18 cellular contexts compared by ENCODE assay signal in genomic region chr11:19967796-19968195, GRCh38.
DNase-seq lines count a peak whose midpoint lies in the region; ATAC-seq and TF ChIP-seq lines count a peak whose summit lies in the region.
"Had no signal": no experiment of that assay in that cellular context is flagged by ENCODE, and none has a peak within 500 bp of the region (broad histone marks: within the 10 kb centered on the region; RNA-seq: fewer than 3 reads in every experiment).

No MANE protein-coding gene starts in this region.

- H2AFZ ChIP-seq in PC-3 (ENCODE audit: low read length) = no peak overlapping the region

- no peaks in the 10 kb centered on the region for H4K20me1 ChIP-seq in PC-3 (ENCODE audit: low read length)
- H4K20me1 ChIP-seq: BLaER1 had no signal

- peaks cover 33% of the 10 kb centered on the region for H3K4me1 ChIP-seq in Caco-2
- H3K4me1 ChIP-seq in PC-3 (ENCODE audit: insufficient read depth, low read length) = peaks cover 4% of the 10 kb centered on the region; the same call in 1 of the 2 replicates

- no peak overlapping the region for H3K9ac ChIP-seq in PC-3 (ENCODE audit: low read length)
- H3K9ac ChIP-seq: BLaER1 had no signal

- no peak overlapping the region for H3K4me2 ChIP-seq in PC-3 (ENCODE audit: low read length)
- H3K4me2 ChIP-seq: BLaER1 had no signal

- DNase-seq in Caco-2 (no peak), PC-3 (peak; percentile 10), left lobe of liver (ENCODE audit: low spot score) (no peak), C1 segment of cervical spinal cord (lab: John Stamatoyannopoulos, UW) (no peak), AG08395 (ENCODE audit: low spot score) (no peak)
- no peak for DNase-seq in activated naive CD4-positive, alpha-beta T cell treated with anti-CD3 and anti-CD28 coated beads, Interleukin-2, amount 10 ng/mL, durations not matched to agents 7 days and 5 days
- DNase-seq: CD8-positive, alpha-beta T cell; DMS 273 treated with DMSO at 0.1 percent for 48 hours; DMS53; DND-41; EL; GOT3; H7; HFFc6 had no signal

- no peaks in the 10 kb centered on the region for H3K79me2 ChIP-seq in PC-3 (ENCODE audit: low read length)

- H3K4me1 Mint-ChIP-seq in Caco-2 (ENCODE audit: low read depth, unreplicated experiment) = peaks cover 21% of the 10 kb centered on the region
- H3K4me1 Mint-ChIP-seq in activated naive CD4-positive, alpha-beta T cell treated with anti-CD3 and anti-CD28 coated beads, Interleukin-2, amount 10 ng/mL, durations not matched to agents 7 days and 5 days = peaks cover 20% of the 10 kb centered on the region

- intact Hi-C loops in Caco-2 (cut with micrococcal nuclease; ENCODE audit: unreplicated experiment) = no loop called here
- intact Hi-C loops in PC-3 (cut with micrococcal nuclease) = no loop called here

- H3K27me3 Mint-ChIP-seq in Caco-2 (ENCODE audit: insufficient read depth, unreplicated experiment) = no peaks in the 10 kb centered on the region
- peaks cover 23% of the 10 kb centered on the region for H3K27me3 Mint-ChIP-seq in activated naive CD4-positive, alpha-beta T cell treated with anti-CD3 and anti-CD28 coated beads, Interleukin-2, amount 10 ng/mL, durations not matched to agents 7 days and 5 days

- no peak for ATAC-seq in PC-3
- peak; percentile 63 for ATAC-seq in left lobe of liver
- ATAC-seq: CD8-positive, alpha-beta T cell; GM12878; HCT116 had no signal

- H3K9me3 ChIP-seq in Caco-2 (no peaks in the 10 kb centered on the region), PC-3 (ENCODE audit: low read length) (no peaks in the 10 kb centered on the region)
- H3K9me3 ChIP-seq: BLaER1 had no signal

- H3K27ac ChIP-seq in PC-3 (ENCODE audit: low read length) = no peak overlapping the region
- H3K27ac ChIP-seq: BLaER1 had no signal

- H3K36me3 Mint-ChIP-seq in Caco-2 (ENCODE audit: insufficient read depth, unreplicated experiment) = no peaks in the 10 kb centered on the region
- no peaks in the 10 kb centered on the region for H3K36me3 Mint-ChIP-seq in activated naive CD4-positive, alpha-beta T cell treated with anti-CD3 and anti-CD28 coated beads, Interleukin-2, amount 10 ng/mL, durations not matched to agents 7 days and 5 days
- H3K36me3 Mint-ChIP-seq: CD8-positive, alpha-beta T cell; IgD-negative memory B cell had no signal

- H3K9me3 Mint-ChIP-seq in Caco-2 (ENCODE audit: unreplicated experiment) = no peaks in the 10 kb centered on the region
- no peaks in the 10 kb centered on the region for H3K9me3 Mint-ChIP-seq in activated naive CD4-positive, alpha-beta T cell treated with anti-CD3 and anti-CD28 coated beads, Interleukin-2, amount 10 ng/mL, durations not matched to agents 7 days and 5 days
- H3K9me3 Mint-ChIP-seq: CD8-positive, alpha-beta T cell; HFFc6 had no signal

- BruUV-seq in Caco-2 (replicated peaks; lab: Mats Ljungman, UMichigan) (no TSS peak), PC-3 (replicated peaks; lab: Mats Ljungman, UMichigan) (no TSS peak)

- H3K4me3 ChIP-seq in Caco-2 (ENCODE audit: low read depth, low read length) (no peak overlapping the region), PC-3 (ENCODE audit: low read length) (no peak overlapping the region)
- H3K4me3 ChIP-seq: BLaER1, GM12878 had no signal

- POLR2A ChIA-PET in Caco-2 (lab: Charles Lee) (no interaction called here), PC-3 (lab: Charles Lee; ENCODE audit: unreplicated experiment) (no interaction called here)

- H3K36me3 ChIP-seq in Caco-2 (ENCODE audit: control insufficient read depth, insufficient read depth, low read length) (no peaks in the 10 kb centered on the region), PC-3 (ENCODE audit: low read depth, low read length) (no peaks in the 10 kb centered on the region)
- H3K36me3 ChIP-seq: BLaER1 had no signal

- H3K27me3 ChIP-seq in Caco-2 (replicated peaks; ENCODE audit: control insufficient read depth, insufficient read depth, low read length) (no peaks in the 10 kb centered on the region), PC-3 (ENCODE audit: low read length) (no peaks in the 10 kb centered on the region)
- H3K27me3 ChIP-seq: BLaER1 had no signal

- H3K27ac Mint-ChIP-seq in Caco-2 (ENCODE audit: unreplicated experiment) = peak overlapping the region; percentile 65
- H3K27ac Mint-ChIP-seq in activated naive CD4-positive, alpha-beta T cell treated with anti-CD3 and anti-CD28 coated beads, Interleukin-2, amount 10 ng/mL, durations not matched to agents 7 days and 5 days = no peak overlapping the region
- H3K27ac Mint-ChIP-seq: CD8-positive, alpha-beta T cell; HFFc6; IgD-negative memory B cell had no signal

- CTCF ChIA-PET in Caco-2 (lab: Charles Lee) = no interaction called here
- CTCF ChIA-PET in PC-3 (lab: Charles Lee) = no interaction called here
- CTCF ChIA-PET in activated naive CD4-positive, alpha-beta T cell treated with anti-CD3 and anti-CD28 coated beads, Interleukin-2, amount 10 ng/mL, durations not matched to agents 7 days and 5 days (lab: Charles Lee) = no interaction called here

- no peaks in the 10 kb centered on the region for H3K9me2 ChIP-seq in PC-3 (replicated peaks; ENCODE audit: low read length)

- H3K4me3 Mint-ChIP-seq in Caco-2 (ENCODE audit: unreplicated experiment) = no peak overlapping the region
- H3K4me3 Mint-ChIP-seq in activated naive CD4-positive, alpha-beta T cell treated with anti-CD3 and anti-CD28 coated beads, Interleukin-2, amount 10 ng/mL, durations not matched to agents 7 days and 5 days = no peak overlapping the region
- H3K4me3 Mint-ChIP-seq: CD8-positive, alpha-beta T cell; HFFc6 had no signal

- no peak for TF ChIP-seq CTCF in Caco-2 (IDR thresholded peaks at IDR 0.05; ENCODE audit: insufficient read depth in 1 of 2, low read depth in 1 of 2, low read length in 1 of 2, severe bottlenecking in 1 of 2, unreplicated experiment in 1 of 2)
- TF ChIP-seq CTCF in PC-3 (conservative IDR thresholded peaks at IDR 0.05; ENCODE audit: low read depth, low read length) = no peak

- no peaks in the 10 kb centered on the region for H3F3A ChIP-seq in PC-3 (ENCODE audit: low read length, unreplicated experiment)
